ENCODE assay signal across 7 cellular contexts in genomic region chr17:17042381-17042736, GRCh38. TPM values are rescaled to one million over a fixed set of nuclear protein-coding genes. Genes with fewer than 3 reads are reported as not detected.
DNase-seq lines count a peak whose midpoint lies in the region; ATAC-seq and TF ChIP-seq lines count a peak whose summit lies in the region.

MPRIP (plus strand) TSS chr17:17042457; CDS start chr17:17042849, 392 bp downstream.

- ATAC-seq in Right ventricle myocardium superior (ENCODE audit: poor library complexity) (no peak), HG03135 (IDR thresholded peaks at IDR 0.05; ENCODE audit: unreplicated experiment) (no peak), GM19035 (IDR thresholded peaks at IDR 0.05; ENCODE audit: unreplicated experiment) (no peak)

- no peak for TF ChIP-seq CTCF in WERI-Rb-1 (IDR thresholded peaks at IDR 0.05; ENCODE audit: low read depth, low read length)

- no peaks in the 10 kb centered on the region for H3K27me3 ChIP-seq in WERI-Rb-1 (ENCODE audit: insufficient read depth, low read depth, severe bottlenecking)
- no peaks in the 10 kb centered on the region for H3K27me3 ChIP-seq in rectal smooth muscle tissue (ENCODE audit: control insufficient read depth, insufficient read depth, low read length)

- H3K9me3 ChIP-seq in WERI-Rb-1 (ENCODE audit: severe bottlenecking) = no peaks in the 10 kb centered on the region

- intact Hi-C loops in Right ventricle myocardium superior (cut with DNase I) = no loop called here

- DNase-seq in H4 (ENCODE audit: low spot score) = no peak
- no peak for DNase-seq in WERI-Rb-1
- no peak for DNase-seq in Right ventricle myocardium superior
- no peak for DNase-seq in HUDEP-2 (lab: John Stamatoyannopoulos, UW; ENCODE audit: unreplicated experiment in 76 of 76)

- H3K4me1 ChIP-seq in rectal smooth muscle tissue (ENCODE audit: control insufficient read depth, insufficient read depth, low read length) = peaks cover 17% of the 10 kb centered on the region

- H3K36me3 ChIP-seq in WERI-Rb-1 = peaks cover 7% of the 10 kb centered on the region
- no peaks in the 10 kb centered on the region for H3K36me3 ChIP-seq in rectal smooth muscle tissue (ENCODE audit: control insufficient read depth, insufficient read depth, low read length)

- peak within 1 kb of the TSS; percentile 79 for H3K27ac ChIP-seq in WERI-Rb-1
- peak within 1 kb of the TSS; percentile 72 for H3K27ac ChIP-seq in rectal smooth muscle tissue (ENCODE audit: low read depth, low read length)

- H3K4me3 ChIP-seq in WERI-Rb-1 (ENCODE audit: low read depth, low read length) (peak within 1 kb of the TSS; percentile 74), rectal smooth muscle tissue (ENCODE audit: low read length) (peak within 1 kb of the TSS; percentile 78)

- H3K9ac ChIP-seq in rectal smooth muscle tissue (ENCODE audit: low read length) = peak within 1 kb of the TSS; percentile 75

RNA-seq across cellular contexts. Expression of gene MPRIP, which starts in this region (rescaled TPM):
- total RNA-seq in H4 (2014; rRNA removed; shearing (Covaris generic)) = 86.9 and 99.5 TPM in 2 replicates
- total RNA-seq in Right ventricle myocardium superior = 280 TPM
